23 cellular contexts compared by ENCODE assay signal in the genomic region with DNA sequence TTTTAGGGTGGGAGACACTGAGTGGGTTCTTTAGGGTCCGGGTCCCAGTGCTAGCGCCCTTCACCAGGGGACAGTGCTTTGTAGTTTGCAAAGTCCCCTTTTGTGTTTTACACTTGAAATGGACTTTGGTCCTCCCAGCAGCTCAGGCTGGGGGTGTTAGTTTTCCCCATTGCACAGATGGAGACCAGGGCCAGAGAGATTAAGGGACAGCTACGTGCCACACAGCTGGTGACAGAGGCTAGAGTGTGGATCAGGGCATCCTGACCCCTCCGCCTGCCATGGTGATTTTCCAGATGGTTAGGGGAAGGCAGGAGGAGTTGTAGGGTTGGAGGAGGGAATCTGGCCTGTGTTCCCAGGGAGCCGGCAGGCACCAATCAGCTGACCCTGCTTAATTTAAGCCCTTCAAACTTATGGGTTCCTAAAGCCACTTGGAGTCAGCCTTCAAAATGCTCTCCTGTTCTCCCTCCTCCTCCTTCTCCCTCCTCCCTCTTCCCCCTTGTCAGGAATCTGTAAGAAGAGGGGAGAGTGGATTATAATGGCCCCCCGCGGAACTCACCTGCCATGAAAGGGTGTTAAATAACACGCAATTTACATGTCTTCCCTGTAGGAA. TPM values are rescaled to one million over a fixed set of nuclear protein-coding genes. Genes with fewer than 3 reads are reported as not detected.
DNase-seq lines count a peak whose midpoint lies in the region; ATAC-seq, FAIRE-seq and TF ChIP-seq lines count a peak whose summit lies in the region.
"Had no signal": no experiment of that assay in that cellular context is flagged by ENCODE, and none has a peak within 500 bp of the region (broad histone marks: within the 10 kb centered on the region; RNA-seq: fewer than 3 reads in every experiment).

No MANE protein-coding gene starts in this region.

- FAIRE-seq in HepG2 (lab: Jason Lieb, UNC): peak; percentile 51
- FAIRE-seq: A204.1, GM12891 had no signal

- TF ChIP-seq EP300 in HepG2 (IDR thresholded peaks at IDR 0.05; ENCODE audit: low read depth in 2 of 2, low read length in 2 of 2) (peak in 1 of 2 experiments; percentile 30; a peak in 1 of 4 replicates), HepG2 (CRISPR knock-in tag; IDR thresholded peaks at IDR 0.05; ENCODE audit: borderline replicate concordance) (no peak), stomach (IDR thresholded peaks at IDR 0.05) (no peak)

- H3K27me3 ChIP-seq in WERI-Rb-1 (ENCODE audit: insufficient read depth, low read depth, severe bottlenecking): peaks cover 3% of the 10 kb centered on the region
- H3K27me3 ChIP-seq in HepG2 (ENCODE audit: control insufficient read depth in 1 of 2, insufficient read depth in 2 of 2, low read length in 2 of 2): no peaks in the 10 kb centered on the region
- peaks cover 0 to 27% (median 8%) of the 10 kb centered on the region in 3 donors for H3K27me3 ChIP-seq in stomach
- H3K27me3 ChIP-seq: BLaER1 had no signal

- no peak for TF ChIP-seq RAD21 in HepG2 (CRISPR knock-in tag; IDR thresholded peaks at IDR 0.05)

- CTCF ChIA-PET in activated naive CD4-positive, alpha-beta T cell treated with anti-CD3 and anti-CD28 coated beads, Interleukin-2, amount 10 ng/mL, durations not matched to agents 7 days and 5 days (lab: Charles Lee): interaction anchor here (1.0 to 7.2 kb wide), 4 partner anchors 43 to 496 kb away, joined by 3 to 62 read pairs (median 4); no protein-coding TSS in a partner anchor
- CTCF ChIA-PET in HepG2 (lab: Yijun Ruan, JAX; ENCODE audit: low intra/inter-chr PET ratio, low total read pairs): interaction anchor here (1.5 to 2.5 kb wide), 4 partner anchors 87 to 148 kb away, joined by 4 to 11 read pairs (median 9); no protein-coding TSS in a partner anchor
- CTCF ChIA-PET in Calu3 (lab: Charles Lee): no interaction called here

- no peaks in the 10 kb centered on the region for H3K9me3 ChIP-seq in WERI-Rb-1 (ENCODE audit: severe bottlenecking)
- H3K9me3 ChIP-seq in HepG2 (ENCODE audit: low read length): no peaks in the 10 kb centered on the region
- no peaks in the 10 kb centered on the region for H3K9me3 ChIP-seq in stomach
- H3K9me3 ChIP-seq: BLaER1 had no signal

- H3K27ac ChIP-seq in WERI-Rb-1: peak overlapping the region; percentile 71
- peak overlapping the region; percentile 16 for H3K27ac ChIP-seq in HepG2 (ENCODE audit: extremely low read length, insufficient read depth, low read length)
- no peak overlapping the region for H3K27ac ChIP-seq in stomach
- H3K27ac ChIP-seq: BLaER1, KMS-11, PC-9, SJSA1 had no signal

- no peaks in the 10 kb centered on the region for H3K36me3 Mint-ChIP-seq in activated naive CD4-positive, alpha-beta T cell treated with anti-CD3 and anti-CD28 coated beads, Interleukin-2, amount 10 ng/mL, durations not matched to agents 7 days and 5 days
- no peaks in the 10 kb centered on the region for H3K36me3 Mint-ChIP-seq in activated naive CD4-positive, alpha-beta T cell treated with anti-CD3 and anti-CD28 coated beads, Interleukin-2, amount 50 U/mL, for 72 hours
- H3K36me3 Mint-ChIP-seq in Calu3 (ENCODE audit: insufficient read depth, unreplicated experiment): no peaks in the 10 kb centered on the region
- H3K36me3 Mint-ChIP-seq: CD8-positive, alpha-beta memory T cell had no signal

- TF ChIP-seq CTCF in WERI-Rb-1 (IDR thresholded peaks at IDR 0.05; ENCODE audit: low read depth, low read length) (no peak), HepG2 (CRISPR knock-in tag; IDR thresholded peaks at IDR 0.05) (peak; percentile 13; the same call in 1 of the 2 replicates), Calu3 (IDR thresholded peaks at IDR 0.05; ENCODE audit: unreplicated experiment) (no peak), stomach (IDR thresholded peaks at IDR 0.05) (no peak)

- TF ChIP-seq POLR2A in HepG2 (IDR thresholded peaks at IDR 0.05; ENCODE audit: insufficient read depth in 1 of 2, low read depth in 2 of 2, low read length in 2 of 2) (no peak), stomach (IDR thresholded peaks at IDR 0.05) (no peak)

- H3K4me2 ChIP-seq in HepG2 (ENCODE audit: low read depth, low read length): peak overlapping the region; percentile 69
- H3K4me2 ChIP-seq: BLaER1, KMS-11, PC-9 had no signal

- no peak overlapping the region for H3K4me3 ChIP-seq in WERI-Rb-1 (ENCODE audit: low read depth, low read length)
- H3K4me3 ChIP-seq in HepG2 (replicated peaks in 1 of 3; ENCODE audit: insufficient read depth in 1 of 3, low read depth in 2 of 3, low read length in 3 of 3): peak overlapping the region in 1 of 3 experiments; percentile 60; a peak in 2 of 6 replicates
- no peak overlapping the region for H3K4me3 ChIP-seq in stomach
- H3K4me3 ChIP-seq: BLaER1, PC-9, SJSA1 had no signal

- POLR2A ChIA-PET in HepG2 (lab: Yijun Ruan, JAX): interaction anchor here (0.9 to 1.7 kb wide), 5 partner anchors 10 to 20 kb away, joined by 3 to 6 read pairs (median 3); no protein-coding TSS in a partner anchor

- H3K36me3 ChIP-seq in WERI-Rb-1 (no peaks in the 10 kb centered on the region), HepG2 (replicated peaks in 1 of 2; ENCODE audit: control insufficient read depth in 1 of 2, insufficient read depth in 2 of 2, low read length in 2 of 2) (no peaks in the 10 kb centered on the region), stomach (no peaks in the 10 kb centered on the region)
- H3K36me3 ChIP-seq: BLaER1, SJSA1 had no signal

- DNase-seq in activated naive CD4-positive, alpha-beta T cell treated with anti-CD3 and anti-CD28 coated beads, Interleukin-2, amount 10 ng/mL, durations not matched to agents 7 days and 5 days: peak; percentile 8
- no peak for DNase-seq in activated naive CD4-positive, alpha-beta T cell treated with anti-CD3 and anti-CD28 coated beads, Interleukin-2, amount 50 U/mL, for 72 hours (ENCODE audit: low spot score in 2 of 2)
- DNase-seq in WERI-Rb-1 (peak; percentile 86), HepG2 (ENCODE audit: low spot score) (peak; percentile 51), Calu3 (no peak), stomach (no peak), head of caudate nucleus (no peak), T-helper 1 cell (no peak)
- DNase-seq: CD8-positive, alpha-beta memory T cell; DMS 273 treated with DMSO at 0.1 percent for 48 hours; GF-D8; GOT3; NCI-H146; NCI-H2081 treated with DMSO at 0.1 percent for 48 hours; NCI-H345; PC-9 had no signal

- 41% methylated on average over 8 of the region's 8 CpGs for WGBS in HepG2 (ENCODE audit: low lambda C conversion rate)
- WGBS in stomach, 5 donors: 77 to 84% (median 80%) methylated on average over 7 to 8 of the region's 8 CpGs

- H2AFZ ChIP-seq in HepG2 (ENCODE audit: low read length): peak overlapping the region; percentile 49
- H2AFZ ChIP-seq: PC-9 had no signal

- peaks cover 46% of the 10 kb centered on the region for H3K27me3 Mint-ChIP-seq in activated naive CD4-positive, alpha-beta T cell treated with anti-CD3 and anti-CD28 coated beads, Interleukin-2, amount 10 ng/mL, durations not matched to agents 7 days and 5 days
- H3K27me3 Mint-ChIP-seq in Calu3 (ENCODE audit: unreplicated experiment): peaks cover 100% of the 10 kb centered on the region

- no peak for ATAC-seq in activated naive CD4-positive, alpha-beta T cell treated with anti-CD3 and anti-CD28 coated beads, Interleukin-2, amount 50 U/mL, for 72 hours
- peak; percentile 12; the same call in 2 of the 3 replicates for ATAC-seq in HepG2

- intact Hi-C loops in HepG2 (cut with micrococcal nuclease; ENCODE audit: unreplicated experiment): loop anchor here (5.0 kb wide), 2 partner anchors 148 to 157 kb away; no protein-coding TSS in a partner anchor
- intact Hi-C loops in Calu3 (cut with micrococcal nuclease; ENCODE audit: unreplicated experiment): no loop called here
- intact Hi-C loops in stomach (cut with DNase I; ENCODE audit: low total_unique reads): loop anchor here (10.0 kb wide), 1 partner anchor 115 kb away; no protein-coding TSS in a partner anchor
- intact Hi-C loops in head of caudate nucleus (cut with DNase I): loop anchor here (5.0 kb wide), 1 partner anchor 117 kb away; no protein-coding TSS in a partner anchor

- no peak overlapping the region for H3K4me3 Mint-ChIP-seq in activated naive CD4-positive, alpha-beta T cell treated with anti-CD3 and anti-CD28 coated beads, Interleukin-2, amount 10 ng/mL, durations not matched to agents 7 days and 5 days
- no peak overlapping the region for H3K4me3 Mint-ChIP-seq in Calu3 (ENCODE audit: low read depth, unreplicated experiment)
- H3K4me3 Mint-ChIP-seq: CD8-positive, alpha-beta memory T cell had no signal

- H3K79me2 ChIP-seq in HepG2 (ENCODE audit: insufficient read depth, low read length): no peaks in the 10 kb centered on the region

- no peaks in the 10 kb centered on the region for H4K20me1 ChIP-seq in HepG2 (ENCODE audit: insufficient read depth, low read length)
- H4K20me1 ChIP-seq: BLaER1 had no signal

- H3K9me3 Mint-ChIP-seq in activated naive CD4-positive, alpha-beta T cell treated with anti-CD3 and anti-CD28 coated beads, Interleukin-2, amount 10 ng/mL, durations not matched to agents 7 days and 5 days: no peaks in the 10 kb centered on the region
- no peaks in the 10 kb centered on the region for H3K9me3 Mint-ChIP-seq in activated naive CD4-positive, alpha-beta T cell treated with anti-CD3 and anti-CD28 coated beads, Interleukin-2, amount 50 U/mL, for 72 hours
- H3K9me3 Mint-ChIP-seq in Calu3 (ENCODE audit: low read depth, unreplicated experiment): no peaks in the 10 kb centered on the region
- H3K9me3 Mint-ChIP-seq: CD8-positive, alpha-beta memory T cell had no signal

- H3K9ac ChIP-seq in HepG2 (ENCODE audit: insufficient read depth, low read depth, low read length): no peak overlapping the region
- H3K9ac ChIP-seq: BLaER1, KMS-11 had no signal

- no peak overlapping the region for H3K27ac Mint-ChIP-seq in activated naive CD4-positive, alpha-beta T cell treated with anti-CD3 and anti-CD28 coated beads, Interleukin-2, amount 10 ng/mL, durations not matched to agents 7 days and 5 days
- no peak overlapping the region for H3K27ac Mint-ChIP-seq in activated naive CD4-positive, alpha-beta T cell treated with anti-CD3 and anti-CD28 coated beads, Interleukin-2, amount 50 U/mL, for 72 hours
- no peak overlapping the region for H3K27ac Mint-ChIP-seq in Calu3 (ENCODE audit: unreplicated experiment)
- H3K27ac Mint-ChIP-seq: CD8-positive, alpha-beta memory T cell had no signal

- in situ Hi-C loops in HepG2 (cut with HindIII; ENCODE audit: extremely low pct_ligation_motif_present, low pct_unique_long_range_greater_than_20kb): loop anchor here (5.0 kb wide), 1 partner anchor 93 kb away; no protein-coding TSS in a partner anchor

- H3K4me1 Mint-ChIP-seq in activated naive CD4-positive, alpha-beta T cell treated with anti-CD3 and anti-CD28 coated beads, Interleukin-2, amount 10 ng/mL, durations not matched to agents 7 days and 5 days: peaks cover 4% of the 10 kb centered on the region
- H3K4me1 Mint-ChIP-seq in Calu3 (ENCODE audit: low read depth, unreplicated experiment): no peaks in the 10 kb centered on the region

- no TSS peak for BruUV-seq in HepG2 (replicated peaks; lab: Mats Ljungman, UMichigan)
- BruUV-seq in Calu3 (replicated peaks; lab: Mats Ljungman, UMichigan): no TSS peak

- peaks cover 64% of the 10 kb centered on the region for H3K4me1 ChIP-seq in HepG2 (ENCODE audit: insufficient read depth, low read length)
- H3K4me1 ChIP-seq in stomach: peaks cover 0 to 17% (median 9%) of the 10 kb centered on the region in 4 donors
- H3K4me1 ChIP-seq: SJSA1 had no signal

RNA-seq across cellular contexts. Expression of a gene that starts 22.5 kb away (rescaled TPM):
- not detected for total RNA-seq in activated naive CD4-positive, alpha-beta T cell treated with anti-CD3 and anti-CD28 coated beads, Interleukin-2, amount 50 U/mL, for 72 hours
- not detected in 2 replicates for total RNA-seq in HepG2 (2016; rRNA removed; fragmentation: Illumina TruSeq; extraction: Trizol)
- total RNA-seq in HepG2 (2016; cell fraction: cytosol; rRNA removed; fragmentation: Illumina TruSeq; extraction: Trizol; ENCODE audit: low read depth): not detected in 2 replicates
- total RNA-seq in HepG2 (2016; cell fraction: insoluble cytoplasmic fraction; rRNA removed; fragmentation: Illumina TruSeq; extraction: Trizol): not detected in 2 replicates
- not detected in 2 replicates for total RNA-seq in HepG2 (2016; cell fraction: membrane; rRNA removed; fragmentation: Illumina TruSeq; extraction: Trizol)
- not detected in 2 replicates for total RNA-seq in HepG2 (2016; cell fraction: nucleus; rRNA removed; fragmentation: Illumina TruSeq; extraction: Trizol)
- 0.77 and 1.2 TPM in 2 replicates for polyA plus RNA-seq in HepG2 (2011; rRNA removed)
- polyA plus RNA-seq in HepG2 (2011; cell fraction: cytosol; rRNA removed): 0.78 and 0.81 TPM in 2 replicates
- polyA plus RNA-seq in HepG2 (2011; cell fraction: nucleus; rRNA removed): 0.59 and 0.83 TPM in 2 replicates
- polyA plus RNA-seq in HepG2 (2012): 0.63 and 0.94 TPM in 2 replicates
- polyA plus RNA-seq in HepG2 (2016; cell fraction: cytosol; fragmentation: Illumina TruSeq; extraction: Trizol; ENCODE audit: low read depth): not detected in 2 replicates
- not detected in 2 replicates for polyA plus RNA-seq in HepG2 (2016; cell fraction: insoluble cytoplasmic fraction; fragmentation: Illumina TruSeq; extraction: Trizol; ENCODE audit: low read depth)
- not detected in 2 replicates for polyA plus RNA-seq in HepG2 (2016; cell fraction: membrane; fragmentation: Illumina TruSeq; extraction: Trizol; ENCODE audit: low read depth)
- not detected in 2 replicates for polyA plus RNA-seq in HepG2 (2016; cell fraction: nucleus; fragmentation: Illumina TruSeq; extraction: Trizol; ENCODE audit: insufficient read depth, low read depth)
- 0.90 TPM in 1 of 2 replicates, not detected in the other for polyA minus RNA-seq in HepG2 (2011; rRNA and poly(A)+ RNA removed; ENCODE audit: low replicate concordance)
- polyA minus RNA-seq in HepG2 (2011; cell fraction: cytosol; rRNA and poly(A)+ RNA removed): 0.44 and 0.49 TPM in 2 replicates
- polyA minus RNA-seq in HepG2 (2011; cell fraction: nucleus; rRNA and poly(A)+ RNA removed): 0.26 and 0.75 TPM in 2 replicates
- not detected in 2 replicates for total RNA-seq in Calu3 (2022)
- 1 to 10 TPM in 1 of 5 donors, not detected in 4; 1.5 TPM for total RNA-seq in stomach
- polyA plus RNA-seq in stomach: under 1 TPM; 0.19 to 0.61 (median 0.33) TPM
- total RNA-seq: CD8-positive, alpha-beta memory T cell; Daoy; M059J; PC-9; SJSA1 had no signal
- polyA plus RNA-seq: CD8-positive, alpha-beta memory T cell had no signal

RNA-seq across cellular contexts. Expression of a gene that starts 46.2 kb away (rescaled TPM):
- under 1 TPM in 1 of 2 donors, not detected in 1; 0.39 TPM for total RNA-seq in activated naive CD4-positive, alpha-beta T cell treated with anti-CD3 and anti-CD28 coated beads, Interleukin-2, amount 50 U/mL, for 72 hours
- under 0.01 TPM in 1 of 2 replicates, not detected in the other for total RNA-seq in HepG2 (2016; rRNA removed; fragmentation: Illumina TruSeq; extraction: Trizol)
- not detected in 2 replicates for total RNA-seq in HepG2 (2016; cell fraction: cytosol; rRNA removed; fragmentation: Illumina TruSeq; extraction: Trizol; ENCODE audit: low read depth)
- under 0.01 and 0.06 TPM in 2 replicates for total RNA-seq in HepG2 (2016; cell fraction: insoluble cytoplasmic fraction; rRNA removed; fragmentation: Illumina TruSeq; extraction: Trizol)
- 0.06 TPM in 1 of 2 replicates, not detected in the other for total RNA-seq in HepG2 (2016; cell fraction: membrane; rRNA removed; fragmentation: Illumina TruSeq; extraction: Trizol)
- total RNA-seq in HepG2 (2016; cell fraction: nucleus; rRNA removed; fragmentation: Illumina TruSeq; extraction: Trizol): not detected in 2 replicates
- polyA plus RNA-seq in HepG2 (2011; rRNA removed): 0.04 and 0.05 TPM in 2 replicates
- 0.05 TPM in 1 of 2 replicates, not detected in the other for polyA plus RNA-seq in HepG2 (2011; cell fraction: cytosol; rRNA removed)
- polyA plus RNA-seq in HepG2 (2011; cell fraction: nucleus; rRNA removed): 0.02 and 0.09 TPM in 2 replicates
- polyA plus RNA-seq in HepG2 (2012): not detected in 2 replicates
- not detected in 2 replicates for polyA plus RNA-seq in HepG2 (2016; cell fraction: cytosol; fragmentation: Illumina TruSeq; extraction: Trizol; ENCODE audit: low read depth)
- not detected in 2 replicates for polyA plus RNA-seq in HepG2 (2016; cell fraction: insoluble cytoplasmic fraction; fragmentation: Illumina TruSeq; extraction: Trizol; ENCODE audit: low read depth)
- polyA plus RNA-seq in HepG2 (2016; cell fraction: membrane; fragmentation: Illumina TruSeq; extraction: Trizol; ENCODE audit: low read depth): not detected in 2 replicates
- polyA plus RNA-seq in HepG2 (2016; cell fraction: nucleus; fragmentation: Illumina TruSeq; extraction: Trizol; ENCODE audit: insufficient read depth, low read depth): not detected in 2 replicates
- not detected in 2 replicates for polyA minus RNA-seq in HepG2 (2011; rRNA and poly(A)+ RNA removed; ENCODE audit: low replicate concordance)
- not detected in 2 replicates for polyA minus RNA-seq in HepG2 (2011; cell fraction: cytosol; rRNA and poly(A)+ RNA removed)
- polyA minus RNA-seq in HepG2 (2011; cell fraction: nucleus; rRNA and poly(A)+ RNA removed): not detected in 2 replicates
- 0.47 and 0.54 TPM in 2 replicates for total RNA-seq in Calu3 (2022)
- total RNA-seq in stomach: 1 to 10 TPM; 1.2 to 8.0 (median 2.3) TPM
- polyA plus RNA-seq in stomach: 1 to 10 TPM in 1 of 3 donors, under 1 TPM in 2; 0.31 to 3.0 (median 0.62) TPM
- total RNA-seq: PC-9, SJSA1 had no signal
- polyA plus RNA-seq: CD8-positive, alpha-beta memory T cell had no signal

Comparison
In these comparisons a context has a peak if more than half of its experiments do, and no peak if none do; other contexts are left out.
1. DNase-seq: peak in activated naive CD4-positive, alpha-beta T cell treated with anti-CD3 and anti-CD28 coated beads, Interleukin-2, amount 10 ng/mL, durations not matched to agents 7 days and 5 days (single experiment), WERI-Rb-1 (single experiment) and HepG2 (single experiment); none in activated naive CD4-positive, alpha-beta T cell treated with anti-CD3 and anti-CD28 coated beads, Interleukin-2, amount 50 U/mL, for 72 hours (0 of 2), Calu3 (single experiment), stomach (single experiment), head of caudate nucleus (0 of 42) and T-helper 1 cell (0 of 5).
2. H3K27ac ChIP-seq: peak in WERI-Rb-1 (single experiment) and HepG2 (single experiment); none in stomach (0 of 5).